Comparison of ENCODE assay signal across 8 cellular contexts in the genomic region with DNA sequence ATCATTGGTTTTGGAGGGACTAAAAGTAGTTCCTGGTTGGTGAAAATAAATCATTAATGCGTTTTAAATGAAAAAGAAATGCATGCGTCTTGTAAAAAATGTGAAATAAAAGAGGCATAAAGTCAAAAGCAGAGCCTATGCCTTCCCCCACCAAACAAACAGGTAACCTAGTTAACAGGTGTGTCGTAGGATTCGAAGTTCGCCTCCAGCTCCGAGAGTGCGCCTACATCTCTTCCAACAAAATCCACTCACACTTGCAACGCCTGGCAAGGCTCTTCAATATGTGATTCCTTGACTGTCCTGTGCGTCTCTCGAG. TPM values are rescaled to one million over a fixed set of nuclear protein-coding genes. Genes with fewer than 3 reads are reported as not detected.
DNase-seq lines count a peak whose midpoint lies in the region; ATAC-seq and TF ChIP-seq lines count a peak whose summit lies in the region.

No MANE protein-coding gene starts in this region.

- H3K27me3 ChIP-seq in GM06990 (replicated peaks; ENCODE audit: control insufficient read depth, insufficient read depth, low read length) (no peaks in the 10 kb centered on the region), Karpas-422 (ENCODE audit: low read length) (no peaks in the 10 kb centered on the region), dorsolateral prefrontal cortex (no peaks in the 10 kb centered on the region)

- no peaks in the 10 kb centered on the region for H3K9me3 ChIP-seq in Karpas-422 (ENCODE audit: low read length)

- H3K36me3 ChIP-seq in GM06990 (ENCODE audit: control insufficient read depth, insufficient read depth, low read length) (peaks cover 3% of the 10 kb centered on the region; the same call in 1 of the 2 replicates), Karpas-422 (ENCODE audit: insufficient read depth, low read length) (peaks cover 18% of the 10 kb centered on the region; the same call in 1 of the 2 replicates)

- TF ChIP-seq CTCF in GM06990 (IDR thresholded peaks at IDR 0.05; ENCODE audit: insufficient read depth, low read length, poor library complexity, severe bottlenecking) = no peak
- no peak for TF ChIP-seq CTCF in dorsolateral prefrontal cortex (IDR thresholded peaks at IDR 0.05 in 54 of 56, conservative IDR thresholded peaks at IDR 0.05 in 2 of 56; ENCODE audit: low read depth in 1 of 56, partially characterized antibody in 56 of 56)
- TF ChIP-seq CTCF in nephron progenitor cell (IDR thresholded peaks at IDR 0.05) = no peak

- peak overlapping the region; percentile 91 for H3K4me3 Mint-ChIP-seq in nephron progenitor cell

- no peaks in the 10 kb centered on the region for H3K9me2 ChIP-seq in Karpas-422 (replicated peaks; ENCODE audit: insufficient read depth, low read length)

- intact Hi-C loops in dorsolateral prefrontal cortex (cut with DNase I) = no loop called here

- H3K4me1 ChIP-seq in Karpas-422 (ENCODE audit: low read length) = peaks cover 34% of the 10 kb centered on the region

- H3K4me1 Mint-ChIP-seq in nephron progenitor cell = peaks cover 45% of the 10 kb centered on the region

- DNase-seq in GM06990 (ENCODE audit: extremely low read depth, insufficient read length) (no peak), Karpas-422 (no peak), dorsolateral prefrontal cortex (no peak), nephron progenitor cell (no peak), AG08396 (ENCODE audit: low spot score) (no peak), A172 (ENCODE audit: low spot score) (no peak)

- peaks cover 78% of the 10 kb centered on the region for H3K79me2 ChIP-seq in Karpas-422 (ENCODE audit: low read length)

- H3K4me2 ChIP-seq in Karpas-422 (ENCODE audit: low read depth, low read length, poor library complexity, severe bottlenecking) = peak overlapping the region; percentile 92

- peaks cover 18% of the 10 kb centered on the region for H3K36me3 Mint-ChIP-seq in nephron progenitor cell (ENCODE audit: low read depth)

- H2AFZ ChIP-seq in Karpas-422 (ENCODE audit: low read length) = peak overlapping the region; percentile 59; the same call in 1 of the 2 replicates

- H3K27ac ChIP-seq in Karpas-422 (ENCODE audit: low read length) (peak overlapping the region; percentile 61), dorsolateral prefrontal cortex (peak overlapping the region; percentile 77 to 100 (median 96))

- H3K27ac Mint-ChIP-seq in nephron progenitor cell = peak overlapping the region; percentile 97

- no peaks in the 10 kb centered on the region for H3K9me3 Mint-ChIP-seq in nephron progenitor cell

- ATAC-seq in HG02885 (IDR thresholded peaks at IDR 0.05; ENCODE audit: poor library complexity, unreplicated experiment) = no peak
- no peak for ATAC-seq in GM19455 (IDR thresholded peaks at IDR 0.05; ENCODE audit: unreplicated experiment)

- peak overlapping the region; percentile 71 for H3K4me3 ChIP-seq in GM06990 (replicated peaks; ENCODE audit: low read depth, low read length)
- peak overlapping the region; percentile 90 for H3K4me3 ChIP-seq in Karpas-422 (ENCODE audit: low read length)
- peak overlapping the region; percentile 58 to 96 (median 83) for H3K4me3 ChIP-seq in dorsolateral prefrontal cortex

- peaks cover 7% of the 10 kb centered on the region for H3K27me3 Mint-ChIP-seq in nephron progenitor cell (ENCODE audit: low read depth, poor library complexity)

- peak overlapping the region; percentile 87 for H3K9ac ChIP-seq in Karpas-422 (ENCODE audit: low read length)

- peaks cover 28% of the 10 kb centered on the region for H4K20me1 ChIP-seq in Karpas-422 (ENCODE audit: insufficient read depth, low read depth, low read length)

RNA-seq across cellular contexts. Expression of gene SMAD4, which starts 0.7 kb away (rescaled TPM):
- total RNA-seq in Karpas-422 (2014; rRNA removed; shearing (Covaris generic); ENCODE audit: low replicate concordance) = 68.1 and 101 TPM in 2 replicates
- total RNA-seq in dorsolateral prefrontal cortex = 100 to 1,000 TPM in 14 of 120 experiments, 10 to 100 TPM in 106; 64.8 to 122 (median 86.8) TPM
- 71.9 and 92.8 TPM in 2 replicates for total RNA-seq in A172 (2014; rRNA removed; shearing (Covaris generic))
